Comparison of ENCODE assay signal across 8 cellular contexts in genomic region chr19:3210347-3211017, GRCh38. TPM values are rescaled to one million over a fixed set of nuclear protein-coding genes. Genes with fewer than 3 reads are reported as not detected.
DNase-seq lines count a peak whose midpoint lies in the region; ATAC-seq and TF ChIP-seq lines count a peak whose summit lies in the region.

No MANE protein-coding gene starts in this region.

- TF ChIP-seq CTCF in GM06990 (IDR thresholded peaks at IDR 0.05; ENCODE audit: insufficient read depth, low read length, poor library complexity, severe bottlenecking) (peak; percentile 88), LNCaP clone FGC (IDR thresholded peaks at IDR 0.05; ENCODE audit: control insufficient read depth, extremely low read depth, insufficient read depth) (peak; percentile 74), coronary artery (IDR thresholded peaks at IDR 0.05) (peak; percentile 39)

- no peak overlapping the region for H2AK5ac ChIP-seq in mesenchymal stem cell (ENCODE audit: low read length, severe bottlenecking)

- H3K4ac ChIP-seq in mesenchymal stem cell (ENCODE audit: low read depth in 1 of 2, low read length in 2 of 2): no peak overlapping the region

- no peak overlapping the region for H3K4me3 Mint-ChIP-seq in activated CD4-positive, alpha-beta T cell treated with anti-CD3 and anti-CD28 coated beads for 36 hours

- H3K14ac ChIP-seq in mesenchymal stem cell (ENCODE audit: low read length in 2 of 2): no peak overlapping the region

- 55% methylated on average over 20 of the region's 20 CpGs for WGBS in mesenchymal stem cell

- no peaks in the 10 kb centered on the region for H3K9me3 Mint-ChIP-seq in activated CD4-positive, alpha-beta T cell treated with anti-CD3 and anti-CD28 coated beads for 36 hours (ENCODE audit: low read depth)

- CTCF ChIA-PET in activated CD4-positive, alpha-beta T cell treated with anti-CD3 and anti-CD28 coated beads for 36 hours (lab: Charles Lee): interaction anchor here (0.9 to 1.9 kb wide), 2 partner anchors 42 to 51 kb away, joined by 3 to 7 read pairs; no protein-coding TSS in a partner anchor

- DNase-seq in GM06990 (ENCODE audit: extremely low read depth, insufficient read length) (peak; percentile 56), LNCaP clone FGC (ENCODE audit: low read depth) (no peak), coronary artery (ENCODE audit: low spot score) (no peak), mesenchymal stem cell (peak; percentile 35), DMS153 treated with DMSO at 0.1 percent for 48 hours (lab: John Stamatoyannopoulos, UW; ENCODE audit: unreplicated experiment) (no peak), dedifferentiated amniotic fluid mesenchymal stem cell (ENCODE audit: extremely low spot score) (no peak)
- DNase-seq in activated CD4-positive, alpha-beta T cell treated with anti-CD3 and anti-CD28 coated beads for 36 hours: peak; percentile 86
- DNase-seq in stimulated activated CD8-positive, alpha-beta memory T cell treated with anti-CD3 and anti-CD28 coated beads, Interleukin-7, amount 100 ng/mL, for 48 hours (ENCODE audit: extremely low read depth in 1 of 2, low read depth in 1 of 2): peak; percentile 24 to 58

- no peak overlapping the region for H2BK15ac ChIP-seq in mesenchymal stem cell (ENCODE audit: low read depth, poor library complexity, severe bottlenecking)

- H3K9ac ChIP-seq in mesenchymal stem cell (ENCODE audit: low read length): no peak overlapping the region

- H3K18ac ChIP-seq in mesenchymal stem cell (ENCODE audit: low read depth in 1 of 2, low read length in 2 of 2): no peak overlapping the region

- H3K27ac Mint-ChIP-seq in activated CD4-positive, alpha-beta T cell treated with anti-CD3 and anti-CD28 coated beads for 36 hours: no peak overlapping the region

- H3K4me2 ChIP-seq in mesenchymal stem cell (ENCODE audit: low read length, poor library complexity, severe bottlenecking): no peak overlapping the region

- H2BK120ac ChIP-seq in mesenchymal stem cell (ENCODE audit: low read depth, low read length): no peak overlapping the region

- no peak overlapping the region for H2AFZ ChIP-seq in mesenchymal stem cell (ENCODE audit: low read depth, low read length)

- no peak overlapping the region for H3K23ac ChIP-seq in mesenchymal stem cell (ENCODE audit: low read length in 2 of 2)

- no peaks in the 10 kb centered on the region for H3K27me3 Mint-ChIP-seq in activated CD4-positive, alpha-beta T cell treated with anti-CD3 and anti-CD28 coated beads for 36 hours

- peaks cover 5% of the 10 kb centered on the region for H3K36me3 Mint-ChIP-seq in activated CD4-positive, alpha-beta T cell treated with anti-CD3 and anti-CD28 coated beads for 36 hours (ENCODE audit: low read depth)

- H3K4me1 ChIP-seq in mesenchymal stem cell (ENCODE audit: control insufficient read depth, insufficient read depth, low read depth, low read length): peaks cover 4% of the 10 kb centered on the region

- no peaks in the 10 kb centered on the region for H3K9me3 ChIP-seq in mesenchymal stem cell (ENCODE audit: control insufficient read depth, low read length)

- POLR2A ChIA-PET in activated CD4-positive, alpha-beta T cell treated with anti-CD3 and anti-CD28 coated beads for 36 hours (lab: Charles Lee): no interaction called here

- no peaks in the 10 kb centered on the region for H3K27me3 ChIP-seq in GM06990 (replicated peaks; ENCODE audit: control insufficient read depth, insufficient read depth, low read length)
- no peaks in the 10 kb centered on the region for H3K27me3 ChIP-seq in mesenchymal stem cell (ENCODE audit: control insufficient read depth in 1 of 2, insufficient read depth in 1 of 2, low read length in 2 of 2)

- H3K4me3 ChIP-seq in GM06990 (replicated peaks; ENCODE audit: low read depth, low read length) (no peak overlapping the region), LNCaP clone FGC (ENCODE audit: low read depth, low read length) (no peak overlapping the region), coronary artery (no peak overlapping the region), mesenchymal stem cell (ENCODE audit: insufficient read depth in 1 of 2, low read depth in 1 of 2, low read length in 2 of 2) (no peak overlapping the region)

- peak; percentile 98 for ATAC-seq in activated CD4-positive, alpha-beta T cell treated with anti-CD3 and anti-CD28 coated beads for 36 hours

- no peak overlapping the region for H2BK12ac ChIP-seq in mesenchymal stem cell (ENCODE audit: low read length in 2 of 2)

- peak overlapping the region; percentile 40 for H4K91ac ChIP-seq in mesenchymal stem cell (ENCODE audit: low read length)

- intact Hi-C loops in activated CD4-positive, alpha-beta T cell treated with anti-CD3 and anti-CD28 coated beads for 36 hours (cut with DNase I, micrococcal nuclease): loop anchor here in 1 of 2 experiments (1.0 to 2.0 kb wide), 4 partner anchors 24 to 259 kb away; no protein-coding TSS in a partner anchor

- H3K36me3 ChIP-seq in GM06990 (ENCODE audit: control insufficient read depth, insufficient read depth, low read length) (peaks cover 9% of the 10 kb centered on the region), mesenchymal stem cell (ENCODE audit: control insufficient read depth in 1 of 2, insufficient read depth in 2 of 2, low read depth in 1 of 2, low read length in 2 of 2) (peaks cover 30 to 48% of the 10 kb centered on the region in 2 experiments)

- H3K79me1 ChIP-seq in mesenchymal stem cell (replicated peaks; ENCODE audit: low read length, poor library complexity, severe bottlenecking): peaks cover 3% of the 10 kb centered on the region

- no peaks in the 10 kb centered on the region for H3K4me1 Mint-ChIP-seq in activated CD4-positive, alpha-beta T cell treated with anti-CD3 and anti-CD28 coated beads for 36 hours

- no peak overlapping the region for H4K8ac ChIP-seq in mesenchymal stem cell (ENCODE audit: low read length)

- H3K27ac ChIP-seq in coronary artery (no peak overlapping the region), mesenchymal stem cell (ENCODE audit: low read length, poor library complexity, severe bottlenecking) (no peak overlapping the region)

- no peak overlapping the region for H2BK5ac ChIP-seq in mesenchymal stem cell (ENCODE audit: low read depth, low read length, poor library complexity, severe bottlenecking)

RNA-seq across cellular contexts. Expression of gene CELF5, which starts 14.0 kb away (rescaled TPM):
- total RNA-seq in activated CD4-positive, alpha-beta T cell treated with anti-CD3 and anti-CD28 coated beads for 36 hours: under 1 TPM; 0.18 to 0.21 TPM
- 0.06 TPM for polyA plus RNA-seq in mesenchymal stem cell (2013, experiment 1 of 2)
- polyA plus RNA-seq in mesenchymal stem cell (2013, experiment 2 of 2): 0.14 TPM

RNA-seq across cellular contexts. Expression of gene NCLN, which starts 24.8 kb away (rescaled TPM):
- total RNA-seq in activated CD4-positive, alpha-beta T cell treated with anti-CD3 and anti-CD28 coated beads for 36 hours: 10 to 100 TPM; 55.6 to 58.2 TPM
- polyA plus RNA-seq in mesenchymal stem cell (2013, experiment 1 of 2): 45.9 TPM
- polyA plus RNA-seq in mesenchymal stem cell (2013, experiment 2 of 2): 47.0 TPM

RNA-seq across cellular contexts. Expression of gene S1PR4, which starts 31.9 kb away (rescaled TPM):
- total RNA-seq in activated CD4-positive, alpha-beta T cell treated with anti-CD3 and anti-CD28 coated beads for 36 hours: 10 to 100 TPM; 29.0 to 32.2 TPM
- polyA plus RNA-seq in mesenchymal stem cell (2013, experiment 1 of 2): not detected
- polyA plus RNA-seq in mesenchymal stem cell (2013, experiment 2 of 2): not detected

Comparison
In these comparisons a context has a peak if more than half of its experiments do, and no peak if none do; other contexts are left out.
1. DNase-seq: peak in GM06990 (single experiment), activated CD4-positive, alpha-beta T cell treated with anti-CD3 and anti-CD28 coated beads for 36 hours (single experiment), mesenchymal stem cell (single experiment) and stimulated activated CD8-positive, alpha-beta memory T cell treated with anti-CD3 and anti-CD28 coated beads, Interleukin-7, amount 100 ng/mL, for 48 hours (2 of 2); none in LNCaP clone FGC (single experiment), coronary artery (single experiment), DMS153 treated with DMSO at 0.1 percent for 48 hours (single experiment) and dedifferentiated amniotic fluid mesenchymal stem cell (single experiment).
2. Peak in every context shown above with its lines, with median percentiles within 50 percentile points of each other: CTCF ChIP-seq.